8 cellular contexts compared by ENCODE assay signal in the genomic region with DNA sequence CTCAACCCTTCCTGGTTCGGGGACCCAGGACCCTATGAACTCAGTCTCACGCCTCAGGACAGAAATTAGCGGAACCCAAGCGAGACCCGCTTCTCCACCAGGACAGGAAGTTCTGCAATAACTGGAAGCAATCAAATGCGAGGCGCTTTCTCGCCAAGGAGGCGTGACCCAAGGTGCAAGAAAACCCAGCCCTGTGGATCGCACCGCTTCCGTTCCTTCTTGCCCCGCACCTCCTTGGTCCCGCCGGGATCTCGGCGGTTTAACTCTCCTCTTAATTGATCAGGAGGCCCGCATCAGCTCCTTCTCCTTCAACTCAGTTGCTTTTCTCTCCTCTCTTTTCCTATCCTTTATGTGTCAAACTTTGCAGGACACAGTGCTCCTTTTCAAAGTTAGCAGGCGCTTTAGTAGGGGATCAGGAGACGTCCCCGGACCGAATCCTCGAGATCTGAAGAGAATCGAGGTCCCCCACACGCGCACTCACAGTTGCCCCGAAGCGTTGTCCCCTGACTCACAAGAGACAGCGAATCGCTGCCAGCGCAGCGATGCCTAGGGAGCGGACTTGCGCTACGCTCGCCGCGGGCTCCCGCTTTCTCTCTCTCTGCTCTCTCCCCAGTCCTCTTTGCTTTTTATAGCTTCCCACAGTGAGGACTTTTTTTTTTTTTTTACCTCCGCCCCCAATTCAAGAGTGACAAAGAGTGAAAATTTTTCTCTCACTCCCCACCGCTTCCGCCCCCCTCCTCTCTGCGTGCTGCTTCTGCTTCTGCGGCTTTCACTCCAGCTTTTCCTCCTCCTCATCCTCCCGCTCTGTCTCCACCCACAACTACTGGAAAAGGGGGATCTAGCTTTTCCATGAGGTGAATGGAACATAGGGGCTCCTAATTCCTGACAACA. TPM values are rescaled to one million over a fixed set of nuclear protein-coding genes. Genes with fewer than 3 reads are reported as not detected.
DNase-seq lines count a peak whose midpoint lies in the region; ATAC-seq, FAIRE-seq and TF ChIP-seq lines count a peak whose summit lies in the region.

A gene with protein sequence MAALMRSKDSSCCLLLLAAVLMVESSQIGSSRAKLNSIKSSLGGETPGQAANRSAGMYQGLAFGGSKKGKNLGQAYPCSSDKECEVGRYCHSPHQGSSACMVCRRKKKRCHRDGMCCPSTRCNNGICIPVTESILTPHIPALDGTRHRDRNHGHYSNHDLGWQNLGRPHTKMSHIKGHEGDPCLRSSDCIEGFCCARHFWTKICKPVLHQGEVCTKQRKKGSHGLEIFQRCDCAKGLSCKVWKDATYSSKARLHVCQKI (minus strand): TSS at position 603 of the 891 bp plus-strand sequence. CDS start 722 bp downstream, outside the sequence.

- H3K27me3 ChIP-seq in keratinocyte (ENCODE audit: control insufficient read depth, extremely low read depth, insufficient read depth, low read length) (peaks cover 46% of the 10 kb centered on the region), PC-9 (ENCODE audit: insufficient read depth, low read depth) (no peaks in the 10 kb centered on the region)

- H3K27ac Mint-ChIP-seq in stimulated activated naive B cell treated with anti-CD40 and anti-IgM and Interleukin-4, amounts not matched to agents 10 μg/mL and 1 μg/mL and 100 μg/mL, for 72 hours: peak within 1 kb of the TSS; percentile 68

- no peaks in the 10 kb centered on the region for H3F3A ChIP-seq in PC-9 (ENCODE audit: insufficient read depth, low read depth)

- POLR2A ChIA-PET in PC-9 (lab: Charles Lee; ENCODE audit: unreplicated experiment): no interaction called here

- no peak within 1 kb of the TSS for H2AFZ ChIP-seq in keratinocyte (ENCODE audit: control insufficient read depth, low read length)
- H2AFZ ChIP-seq in PC-9: no peak within 1 kb of the TSS

- no peaks in the 10 kb centered on the region for H3K9me2 ChIP-seq in PC-9 (ENCODE audit: insufficient read depth)

- dilution Hi-C loops in keratinocyte (cut with MboI; ENCODE audit: extremely low pct_ligation_motif_present, low sequenced_read_pairs): no loop called here

- no peak for TF ChIP-seq CTCF in astrocyte of the spinal cord (IDR thresholded peaks at IDR 0.05; ENCODE audit: low read depth, low read length)
- no peak for TF ChIP-seq CTCF in keratinocyte (optimal IDR thresholded peaks at IDR 0.05 in 1 of 3, IDR thresholded peaks at IDR 0.05 in 1 of 3, conservative IDR thresholded peaks at IDR 0.05 in 1 of 3; ENCODE audit: extremely low read depth in 1 of 3, insufficient read depth in 2 of 3, low read length in 3 of 3)
- TF ChIP-seq CTCF in PC-9 (conservative IDR thresholded peaks at IDR 0.05): no peak

- peaks cover 17 to 30% of the 10 kb centered on the region in 2 donors for H3K4me1 Mint-ChIP-seq in stimulated activated naive B cell treated with anti-CD40 and anti-IgM and Interleukin-4, amounts not matched to agents 10 μg/mL and 1 μg/mL and 100 μg/mL, for 72 hours

- H3K9ac ChIP-seq in keratinocyte (ENCODE audit: control insufficient read depth, extremely low read depth, insufficient read depth, low read length): no peak within 1 kb of the TSS

- no peak within 1 kb of the TSS for H3K27ac ChIP-seq in keratinocyte (ENCODE audit: control insufficient read depth, insufficient read depth, low read length)
- H3K27ac ChIP-seq in PC-9: no peak within 1 kb of the TSS

- H3K4me3 ChIP-seq in astrocyte of the spinal cord (ENCODE audit: low read depth, low read length) (peak within 1 kb of the TSS; percentile 43), keratinocyte (ENCODE audit: control insufficient read depth in 2 of 3, extremely low read depth in 1 of 3, insufficient read depth in 2 of 3, low read depth in 1 of 3, low read length in 3 of 3) (peak within 1 kb of the TSS in 2 of 3 experiments; percentile 51 to 57), PC-9 (no peak within 1 kb of the TSS)

- no peaks in the 10 kb centered on the region for H3K9me1 ChIP-seq in keratinocyte (ENCODE audit: control insufficient read depth, extremely low read depth, insufficient read depth, low read length)

- H3K4me3 Mint-ChIP-seq in stimulated activated naive B cell treated with anti-CD40 and anti-IgM and Interleukin-4, amounts not matched to agents 10 μg/mL and 1 μg/mL and 100 μg/mL, for 72 hours: peak within 1 kb of the TSS; percentile 44 to 78

- H4K20me1 ChIP-seq in keratinocyte (ENCODE audit: control insufficient read depth, extremely low read depth, insufficient read depth, low read length) (no peaks in the 10 kb centered on the region), PC-9 (ENCODE audit: insufficient read depth) (no peaks in the 10 kb centered on the region)

- BruUV-seq in PC-9 (replicated peaks; lab: Mats Ljungman, UMichigan): no TSS peak

- CTCF ChIA-PET in PC-9 (lab: Charles Lee): no interaction called here

- intact Hi-C loops in PC-9 (cut with micrococcal nuclease; ENCODE audit: unreplicated experiment): no loop called here

- FAIRE-seq in keratinocyte (lab: Jason Lieb, UNC) (no peak), RCC 7860 (lab: Jason Lieb, UNC) (no peak)

- in situ Hi-C loops in G401 (cut with HindIII; ENCODE audit: low sequenced_read_pairs): no loop called here
- in situ Hi-C loops in astrocyte of the spinal cord (cut with HindIII; ENCODE audit: low sequenced_read_pairs): no loop called here

- DNase-seq in G401 (ENCODE audit: low spot score): peak; percentile 10
- peak; percentile 39 for DNase-seq in LHCN-M2 (ENCODE audit: low read depth)
- DNase-seq in astrocyte of the spinal cord (ENCODE audit: low read depth, low spot score): peak; percentile 36
- no peak for DNase-seq in keratinocyte (ENCODE audit: low read depth, low spot score)
- no peak for DNase-seq in stimulated activated naive B cell treated with anti-CD40 and anti-IgM and Interleukin-4, amounts not matched to agents 10 μg/mL and 1 μg/mL and 100 μg/mL, for 72 hours
- no peak for DNase-seq in stimulated activated CD4-positive, alpha-beta T cell treated with anti-CD3 and anti-CD28 coated beads, Interleukin-12 subunit alpha, Interleukin-12 subunit beta, amount 100 ng/mL, for 4 hours
- no peak for DNase-seq in PC-9
- DNase-seq in RCC 7860 (ENCODE audit: low spot score): no peak

- no peaks in the 10 kb centered on the region for H3K9me3 ChIP-seq in keratinocyte (ENCODE audit: control insufficient read depth, low read depth, low read length)
- H3K9me3 ChIP-seq in PC-9 (ENCODE audit: insufficient read depth, low read depth): no peaks in the 10 kb centered on the region

- H3K4me1 ChIP-seq in keratinocyte (ENCODE audit: control insufficient read depth, extremely low read depth, insufficient read depth, low read length): peaks cover 5% of the 10 kb centered on the region
- no peaks in the 10 kb centered on the region for H3K4me1 ChIP-seq in PC-9 (replicated peaks; ENCODE audit: insufficient read depth)

- no peaks in the 10 kb centered on the region for H3K36me3 ChIP-seq in keratinocyte (ENCODE audit: control insufficient read depth in 2 of 2, extremely low read depth in 1 of 2, insufficient read depth in 2 of 2, low read length in 2 of 2)
- no peaks in the 10 kb centered on the region for H3K36me3 ChIP-seq in PC-9 (ENCODE audit: low read depth)

- ATAC-seq in stimulated activated naive B cell treated with anti-CD40 and anti-IgM and Interleukin-4, amounts not matched to agents 10 μg/mL and 1 μg/mL and 100 μg/mL, for 72 hours (replicated peaks): no peak

- no peaks in the 10 kb centered on the region for H3K36me3 Mint-ChIP-seq in stimulated activated naive B cell treated with anti-CD40 and anti-IgM and Interleukin-4, amounts not matched to agents 10 μg/mL and 1 μg/mL and 100 μg/mL, for 72 hours

- no peaks in the 10 kb centered on the region for H3K9me3 Mint-ChIP-seq in stimulated activated naive B cell treated with anti-CD40 and anti-IgM and Interleukin-4, amounts not matched to agents 10 μg/mL and 1 μg/mL and 100 μg/mL, for 72 hours

- H3K79me2 ChIP-seq in keratinocyte (ENCODE audit: control insufficient read depth, insufficient read depth, low read length) (no peaks in the 10 kb centered on the region), PC-9 (ENCODE audit: low read depth) (no peaks in the 10 kb centered on the region)

- H3K27me3 Mint-ChIP-seq in stimulated activated naive B cell treated with anti-CD40 and anti-IgM and Interleukin-4, amounts not matched to agents 10 μg/mL and 1 μg/mL and 100 μg/mL, for 72 hours: peaks cover 45 to 57% of the 10 kb centered on the region in 2 donors

- H3K4me2 ChIP-seq in keratinocyte (ENCODE audit: control insufficient read depth, extremely low read depth, insufficient read depth, low read depth, low read length): peak within 1 kb of the TSS; percentile 74
- H3K4me2 ChIP-seq in PC-9: no peak within 1 kb of the TSS

RNA-seq across cellular contexts. Expression of the gene that starts here (rescaled TPM):
- not detected in 2 replicates for total RNA-seq in G401 (2014; rRNA removed; shearing (Covaris generic))
- total RNA-seq in LHCN-M2 (2014; rRNA removed) (0.58 and 0.63 TPM in 2 replicates), PC-9 (2021) (not detected in 2 replicates)
- polyA plus RNA-seq in LHCN-M2 (2012): 0.47 TPM
- 0.08 TPM in 1 of 3 replicates, not detected in the others for polyA plus RNA-seq in keratinocyte
- polyA plus RNA-seq in keratinocyte (2011; ENCODE audit: low read depth): not detected
- polyA plus RNA-seq in keratinocyte (2011; cell fraction: cytosol; rRNA removed): 0.04 and 0.05 TPM in 2 replicates
- not detected in 2 replicates for polyA plus RNA-seq in keratinocyte (2011; cell fraction: nucleus; rRNA removed)
- not detected in 2 replicates for polyA plus RNA-seq in keratinocyte (2012; ENCODE audit: low replicate concordance)
- 2.3 TPM in 1 of 3 replicates, not detected in the others for polyA minus RNA-seq in keratinocyte
- polyA minus RNA-seq in keratinocyte (2011; cell fraction: cytosol; rRNA and poly(A)+ RNA removed): not detected
- polyA minus RNA-seq in keratinocyte (2011; cell fraction: nucleus; rRNA and poly(A)+ RNA removed): not detected in 2 replicates

Comparison
In these comparisons a context has a peak if more than half of its experiments do, and no peak if none do; other contexts are left out.
1. Peak in DNase-seq in G401; RNA of the gene not detected or under 1 TPM.
2. Peak in DNase-seq in LHCN-M2; RNA of the gene not detected or under 1 TPM.